Comparison of ENCODE assay signal across 27 cellular contexts in the genomic region with DNA sequence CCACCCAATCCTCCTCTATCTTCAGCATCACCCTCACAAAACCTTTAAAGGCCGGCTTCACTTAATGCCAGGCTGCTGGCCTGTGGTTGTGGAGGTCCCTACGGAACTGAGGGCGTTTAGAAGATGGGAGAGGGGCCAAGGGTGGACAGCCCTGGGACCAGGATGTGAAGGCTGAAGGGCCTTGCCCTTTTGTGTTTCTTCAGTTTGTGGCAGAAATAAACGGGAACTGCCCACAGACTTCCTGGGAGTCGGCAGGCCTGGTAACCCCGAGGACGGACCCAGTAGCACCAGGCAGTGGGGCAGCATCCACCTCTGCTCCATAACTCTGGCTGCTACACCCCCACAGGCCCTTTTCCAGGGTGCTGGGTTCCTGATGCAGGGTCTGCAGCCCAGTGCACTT. TPM values are rescaled to one million over a fixed set of nuclear protein-coding genes. Genes with fewer than 3 reads are reported as not detected.
"Had no signal": no experiment of that assay in that cellular context is flagged by ENCODE, and none has a peak within 500 bp of the region (broad histone marks: within the 10 kb centered on the region; RNA-seq: fewer than 3 reads in every experiment).

No MANE protein-coding gene starts in this region.

- H3K27ac Mint-ChIP-seq: stimulated activated effector memory CD8-positive, alpha-beta T cell treated with anti-CD3 and anti-CD28 coated beads, Interleukin-12 subunit alpha, Interleukin-12 subunit beta, amount 100 ng/mL, for 72 hours; stimulated activated memory B cell treated with anti-CD40 and anti-IgM and Interleukin-4, amounts not matched to agents 10 μg/mL and 1 μg/mL and 100 μg/mL, for 72 hours; stimulated activated naive B cell treated with anti-CD40 and anti-IgM and Interleukin-4, amounts not matched to agents 10 μg/mL and 1 μg/mL and 100 μg/mL, for 72 hours; stimulated activated naive CD8-positive, alpha-beta T cell treated with anti-CD3 and anti-CD28 coated beads, Interleukin-15, amount 100 ng/mL, for 72 hours; stimulated activated naive CD8-positive, alpha-beta T cell treated with anti-CD3 and anti-CD28 coated beads, Interleukin-15, Interleukin-2, amounts not matched to agents 100 ng/mL and 50 ng/mL, for 24 hours; type B pancreatic cell had no signal

- H3K4me3 Mint-ChIP-seq: stimulated activated effector memory CD8-positive, alpha-beta T cell treated with anti-CD3 and anti-CD28 coated beads, Interleukin-12 subunit alpha, Interleukin-12 subunit beta, amount 100 ng/mL, for 72 hours; stimulated activated memory B cell treated with anti-CD40 and anti-IgM and Interleukin-4, amounts not matched to agents 10 μg/mL and 1 μg/mL and 100 μg/mL, for 72 hours; stimulated activated naive B cell treated with anti-CD40 and anti-IgM and Interleukin-4, amounts not matched to agents 10 μg/mL and 1 μg/mL and 100 μg/mL, for 72 hours; stimulated activated naive CD8-positive, alpha-beta T cell treated with anti-CD3 and anti-CD28 coated beads, Interleukin-15, amount 100 ng/mL, for 72 hours; stimulated activated naive CD8-positive, alpha-beta T cell treated with anti-CD3 and anti-CD28 coated beads, Interleukin-15, Interleukin-2, amounts not matched to agents 100 ng/mL and 50 ng/mL, for 24 hours; type B pancreatic cell had no signal

- H3K9me3 Mint-ChIP-seq: stimulated activated memory B cell treated with anti-CD40 and anti-IgM and Interleukin-4, amounts not matched to agents 10 μg/mL and 1 μg/mL and 100 μg/mL, for 72 hours; stimulated activated naive B cell treated with anti-CD40 and anti-IgM and Interleukin-4, amounts not matched to agents 10 μg/mL and 1 μg/mL and 100 μg/mL, for 72 hours; stimulated activated naive CD8-positive, alpha-beta T cell treated with anti-CD3 and anti-CD28 coated beads, Interleukin-15, amount 100 ng/mL, for 72 hours; stimulated activated naive CD8-positive, alpha-beta T cell treated with anti-CD3 and anti-CD28 coated beads, Interleukin-15, Interleukin-2, amounts not matched to agents 100 ng/mL and 50 ng/mL, for 24 hours; type B pancreatic cell had no signal

- H3K9me3 ChIP-seq: suprapubic skin, testis, thoracic aorta, thyroid gland, tibial artery, tibial nerve, transverse colon, upper lobe of left lung, upper lobe of right lung, uterus, vagina had no signal

- H3K27ac ChIP-seq: suprapubic skin, testis, thoracic aorta, thyroid gland, tibial artery, tibial nerve, transverse colon, upper lobe of left lung, upper lobe of right lung, uterus, vagina had no signal

- H3K4me1 Mint-ChIP-seq: stimulated activated effector memory CD8-positive, alpha-beta T cell treated with anti-CD3 and anti-CD28 coated beads, Interleukin-12 subunit alpha, Interleukin-12 subunit beta, amount 100 ng/mL, for 72 hours; stimulated activated memory B cell treated with anti-CD40 and anti-IgM and Interleukin-4, amounts not matched to agents 10 μg/mL and 1 μg/mL and 100 μg/mL, for 72 hours; stimulated activated naive B cell treated with anti-CD40 and anti-IgM and Interleukin-4, amounts not matched to agents 10 μg/mL and 1 μg/mL and 100 μg/mL, for 72 hours; stimulated activated naive CD8-positive, alpha-beta T cell treated with anti-CD3 and anti-CD28 coated beads, Interleukin-15, amount 100 ng/mL, for 72 hours had no signal

- H3K36me3 ChIP-seq: suprapubic skin, thoracic aorta, thyroid gland, tibial artery, tibial nerve, transverse colon, upper lobe of left lung, upper lobe of right lung, uterus, vagina had no signal

- H3K4me3 ChIP-seq: suprapubic skin, testis, thoracic aorta, thyroid gland, tibial artery, tibial nerve, transverse colon, upper lobe of left lung, upper lobe of right lung, uterus, vagina had no signal

- H3K36me3 Mint-ChIP-seq: stimulated activated effector memory CD8-positive, alpha-beta T cell treated with anti-CD3 and anti-CD28 coated beads, Interleukin-12 subunit alpha, Interleukin-12 subunit beta, amount 100 ng/mL, for 72 hours; stimulated activated memory B cell treated with anti-CD40 and anti-IgM and Interleukin-4, amounts not matched to agents 10 μg/mL and 1 μg/mL and 100 μg/mL, for 72 hours; stimulated activated naive B cell treated with anti-CD40 and anti-IgM and Interleukin-4, amounts not matched to agents 10 μg/mL and 1 μg/mL and 100 μg/mL, for 72 hours; type B pancreatic cell had no signal

- H3K4me1 ChIP-seq: testis, tibial artery, tibial nerve, upper lobe of left lung, upper lobe of right lung, uterus had no signal

- H3K27me3 ChIP-seq: suprapubic skin, testis, thyroid gland, tibial artery, tibial nerve, transverse colon, upper lobe of left lung, upper lobe of right lung, uterus, vagina had no signal

- H3K27me3 Mint-ChIP-seq: stimulated activated naive B cell treated with anti-CD40 and anti-IgM and Interleukin-4, amounts not matched to agents 10 μg/mL and 1 μg/mL and 100 μg/mL, for 72 hours; stimulated activated naive CD8-positive, alpha-beta T cell treated with anti-CD3 and anti-CD28 coated beads, Interleukin-15, Interleukin-2, amounts not matched to agents 100 ng/mL and 50 ng/mL, for 24 hours; type B pancreatic cell had no signal

- DNase-seq: stimulated activated CD4-positive, alpha-beta T cell treated with anti-CD3 and anti-CD28 coated beads, Interleukin-2, amount 100 ng/mL, for 48 hours; stimulated activated CD4-positive, alpha-beta T cell treated with anti-CD3 and anti-CD28 coated beads, Interleukin-4, amount 100 ng/mL, for 1 hour; stimulated activated CD4-positive, alpha-beta T cell treated with anti-CD3 and anti-CD28 coated beads, Interleukin-4, amount 100 ng/mL, for 24 hours; stimulated activated CD4-positive, alpha-beta T cell treated with anti-CD3 and anti-CD28 coated beads, Interleukin-4, amount 100 ng/mL, for 4 hours; stimulated activated CD8-positive, alpha-beta memory T cell treated with anti-CD3 and anti-CD28 coated beads, Interleukin-4, amount 100 ng/mL, for 48 hours; stimulated activated naive B cell treated with anti-CD40 and anti-IgM and Interleukin-4, amounts not matched to agents 10 μg/mL and 1 μg/mL and 100 μg/mL, for 72 hours; stimulated activated naive CD4-positive, alpha-beta T cell; stimulated activated naive CD4-positive, alpha-beta T cell treated with Interleukin-2 at 50 U/mL for 16 hours; stimulated activated naive CD8-positive, alpha-beta T cell treated with anti-CD3 and anti-CD28 coated beads, Interleukin-15, amount 100 ng/mL, for 72 hours; stimulated activated naive CD8-positive, alpha-beta T cell treated with anti-CD3 and anti-CD28 coated beads, Interleukin-15, Interleukin-2, amounts not matched to agents 100 U/mL and 50 U/mL, for 24 hours; substantia nigra; testis; tibial artery; transverse colon; trophoblast cell; upper lobe of right lung; uterus had no signal

RNA-seq across cellular contexts. Expression of a gene that starts 51.3 kb away (rescaled TPM):
- total RNA-seq: vagina had no signal
